Comparison of ENCODE assay signal across 8 cellular contexts in the genomic region with DNA sequence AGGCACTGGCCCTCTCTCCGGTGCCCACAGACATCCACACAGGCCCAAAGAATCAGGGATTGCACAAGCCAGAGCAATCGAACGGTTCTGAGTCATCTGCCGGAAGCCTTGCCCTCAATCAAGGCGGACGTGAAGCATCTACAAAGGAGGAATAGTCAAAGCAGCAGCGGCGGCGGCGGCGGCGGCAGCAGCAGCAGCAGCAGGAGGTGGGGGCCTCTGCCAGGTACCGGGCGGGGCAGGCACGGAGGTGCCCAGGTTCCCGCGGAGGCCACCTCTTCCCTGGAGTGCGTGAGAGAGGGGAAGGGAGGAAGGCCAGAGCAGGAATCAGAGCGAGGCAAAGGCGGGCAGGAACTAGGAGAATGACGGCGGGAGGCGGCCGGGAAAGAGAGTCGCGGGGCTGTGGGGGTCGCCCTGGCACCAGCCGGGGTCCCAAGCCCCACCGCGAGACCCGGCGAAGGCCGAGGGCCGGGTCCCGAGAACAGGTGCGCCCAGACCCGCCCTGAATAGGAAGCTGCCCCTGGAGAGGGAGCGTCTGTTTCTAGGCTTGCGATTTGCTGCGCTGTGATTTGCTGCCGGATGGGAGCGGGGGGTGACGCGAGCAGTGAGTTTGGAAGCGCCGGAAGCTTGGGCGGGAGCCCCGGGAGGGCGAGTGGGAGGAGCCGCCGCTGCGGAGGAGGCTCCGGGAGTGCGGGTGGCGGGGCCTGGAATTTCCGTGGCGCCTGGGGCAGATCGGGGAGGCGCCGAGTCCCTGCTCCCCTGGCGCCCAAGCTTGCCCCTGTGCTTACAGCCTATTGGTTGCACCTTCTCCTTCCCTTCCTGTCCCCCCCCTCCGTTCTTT. TPM values are rescaled to one million over a fixed set of nuclear protein-coding genes. Genes with fewer than 3 reads are reported as not detected.
DNase-seq lines count a peak whose midpoint lies in the region; ATAC-seq, FAIRE-seq and TF ChIP-seq lines count a peak whose summit lies in the region.

A gene with protein sequence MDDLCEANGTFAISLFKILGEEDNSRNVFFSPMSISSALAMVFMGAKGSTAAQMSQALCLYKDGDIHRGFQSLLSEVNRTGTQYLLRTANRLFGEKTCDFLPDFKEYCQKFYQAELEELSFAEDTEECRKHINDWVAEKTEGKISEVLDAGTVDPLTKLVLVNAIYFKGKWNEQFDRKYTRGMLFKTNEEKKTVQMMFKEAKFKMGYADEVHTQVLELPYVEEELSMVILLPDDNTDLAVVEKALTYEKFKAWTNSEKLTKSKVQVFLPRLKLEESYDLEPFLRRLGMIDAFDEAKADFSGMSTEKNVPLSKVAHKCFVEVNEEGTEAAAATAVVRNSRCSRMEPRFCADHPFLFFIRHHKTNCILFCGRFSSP (plus strand): TSS at position 117 of the 838 bp plus-strand sequence. CDS start 8,228 bp downstream, outside the sequence.

- intact Hi-C loops in T-helper 1 cell treated with Interleukin-12 subunit alpha and Interleukin-12 subunit beta and Interleukin-4 antibody, amounts not matched to agents 30 ng/mL and 1 ng/mL, for 36 hours (cut with micrococcal nuclease) = loop anchor here (1.0 to 10.0 kb wide), 9 partner anchors 9 to 1785 kb away; partner anchors contain the start of genes HMSD, PHLPP1, PIGN and RELCH
- intact Hi-C loops in right cardiac atrium (cut with DNase I) = no loop called here

- no peaks in the 10 kb centered on the region for H3K4me1 ChIP-seq in right cardiac atrium (ENCODE audit: control insufficient read depth, insufficient read depth, low read length)

- ATAC-seq in HG02678 (IDR thresholded peaks at IDR 0.05; ENCODE audit: unreplicated experiment) (peak; percentile 92), right cardiac atrium (peak; percentile 99)

- DNase-seq in NCI-H1417 (lab: John Stamatoyannopoulos, UW) (peak; percentile 73 to 100 (median 100)), anterior cingulate cortex (lab: John Stamatoyannopoulos, UW) (peak; percentile 67 to 96 (median 90)), right cardiac atrium (peak; percentile 94 to 97 (median 97)), pulmonary artery endothelial cell (ENCODE audit: low read depth, low spot score) (peak; percentile 71), urothelium cell line (ENCODE audit: low spot score) (peak; percentile 87)

- H3K27ac ChIP-seq in right cardiac atrium (ENCODE audit: low read length) = peak within 1 kb of the TSS; percentile 99

- peak within 1 kb of the TSS; percentile 91 for H3K4me3 ChIP-seq in right cardiac atrium (ENCODE audit: low read length)

- no peak for FAIRE-seq in urothelium cell line (lab: Jason Lieb, UNC)

- no peaks in the 10 kb centered on the region for H3K27me3 ChIP-seq in right cardiac atrium (ENCODE audit: control insufficient read depth, insufficient read depth)

- H3K9me3 ChIP-seq in right cardiac atrium (ENCODE audit: control insufficient read depth, low read length) = no peaks in the 10 kb centered on the region

- WGBS in right cardiac atrium = under 1% methylated on average over 62 of the region's 62 CpGs

- TF ChIP-seq POLR2A in GM10847 (IDR thresholded peaks at IDR 0.05; ENCODE audit: extremely low read depth, insufficient read length) = peak; percentile 62

RNA-seq across cellular contexts. Expression of the gene that starts here (rescaled TPM):
- total RNA-seq in T-helper 1 cell treated with Interleukin-12 subunit alpha and Interleukin-12 subunit beta and Interleukin-4 antibody, amounts not matched to agents 30 ng/mL and 1 ng/mL, for 36 hours = 19.5 and 20.6 TPM in 2 replicates
- 1 to 10 TPM; 3.8 to 9.6 (median 5.5) TPM for total RNA-seq in right cardiac atrium
- polyA plus RNA-seq in right cardiac atrium = 1.9 TPM
- 33.8 and 36.0 TPM in 2 replicates for total RNA-seq in pulmonary artery endothelial cell

Comparison
In these comparisons a context has a peak if more than half of its experiments do, and no peak if none do; other contexts are left out.
1. Peak in every context shown above with its lines: DNase-seq, ATAC-seq, H3K4me3 ChIP-seq and H3K27ac ChIP-seq.